13 cellular contexts compared by ENCODE assay signal in the genomic region with DNA sequence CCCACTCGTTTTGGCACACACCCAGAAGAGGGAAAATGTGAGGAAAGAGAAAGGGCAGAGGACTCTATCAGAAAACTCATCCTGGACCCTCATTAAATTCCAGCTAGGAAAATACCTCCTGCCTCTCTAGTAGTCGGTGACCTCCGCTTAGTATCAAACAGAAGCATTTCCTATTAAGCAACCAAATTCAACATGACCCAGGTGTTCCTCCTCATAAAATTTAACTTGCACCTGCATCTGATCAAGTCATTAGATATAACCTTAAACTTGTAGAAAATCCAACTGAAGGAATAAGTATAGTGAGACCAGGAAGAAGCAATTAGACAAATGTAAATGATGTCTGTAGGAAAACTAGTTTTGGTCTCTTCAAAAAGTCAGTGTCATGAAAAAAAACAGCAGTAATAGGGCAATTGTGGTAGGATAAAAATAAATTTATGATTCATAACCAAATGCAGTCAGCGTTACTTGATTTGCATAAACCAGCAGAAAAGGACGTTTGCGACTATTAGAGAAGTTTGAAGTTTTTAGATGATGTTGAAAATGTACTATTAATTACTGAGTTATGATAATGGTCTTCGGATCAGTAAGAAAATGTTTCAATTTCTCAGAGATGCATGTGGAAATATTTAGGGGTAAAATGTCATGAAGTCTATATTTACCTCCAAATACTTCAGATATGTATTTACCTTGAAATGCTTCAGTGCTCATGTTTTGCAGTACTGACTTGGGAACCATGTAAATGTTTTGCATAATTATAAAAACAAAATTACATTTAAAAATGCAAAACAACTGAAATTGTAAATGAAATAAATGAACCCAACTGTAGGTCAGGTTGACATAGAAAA. TPM values are rescaled to one million over a fixed set of nuclear protein-coding genes. Genes with fewer than 3 reads are reported as not detected.
DNase-seq lines count a peak whose midpoint lies in the region; ATAC-seq and TF ChIP-seq lines count a peak whose summit lies in the region.
"Had no signal": no experiment of that assay in that cellular context is flagged by ENCODE, and none has a peak within 500 bp of the region (broad histone marks: within the 10 kb centered on the region; RNA-seq: fewer than 3 reads in every experiment).

No MANE protein-coding gene starts in this region.

- peak overlapping the region; percentile 5 for H3K27ac Mint-ChIP-seq in activated T-cell treated with anti-CD3 and anti-CD28 coated beads, Interleukin-2, amount 50 U/mL, for 24 hours
- peak overlapping the region; percentile 89 for H3K27ac Mint-ChIP-seq in stimulated activated memory B cell treated with anti-CD40 and anti-IgM and Interleukin-4, amounts not matched to agents 10 μg/mL and 1 μg/mL and 100 μg/mL, for 72 hours
- H3K27ac Mint-ChIP-seq in CD4-positive, alpha-beta T cell: no peak overlapping the region
- H3K27ac Mint-ChIP-seq: natural killer cell treated with Interleukin-12 subunit alpha and Interleukin-12 subunit beta and Interleukin-15 and Interleukin-18, amount 100 ng/mL, for 72 hours had no signal

- POLR2A ChIA-PET in CD4-positive, alpha-beta T cell (lab: Charles Lee): no interaction called here

- no peaks in the 10 kb centered on the region for H3K9me3 ChIP-seq in CD4-positive, alpha-beta T cell (ENCODE audit: control insufficient read depth, low read length)

- H3K27ac ChIP-seq in CD4-positive, alpha-beta T cell (ENCODE audit: low read depth, low read length): no peak overlapping the region

- CTCF ChIA-PET in CD4-positive, alpha-beta T cell (lab: Charles Lee): interaction anchor here (0.5 kb wide), 1 partner anchor 58 kb away, joined by 5 read pairs; no protein-coding TSS in a partner anchor

- no peak for DNase-seq in activated T-cell treated with anti-CD3 and anti-CD28 coated beads, Interleukin-2, amount 50 U/mL, for 24 hours
- DNase-seq in activated T-cell treated with anti-CD3 and anti-CD28 coated beads for 4 hours (no peak), LNCaP clone FGC (ENCODE audit: low read depth) (peak; percentile 69), glomerular visceral epithelial cell (ENCODE audit: extremely low spot score) (no peak), UCSD-AML1 (lab: John Stamatoyannopoulos, UW; ENCODE audit: unreplicated experiment) (no peak)
- DNase-seq in CD4-positive, alpha-beta T cell: no peak
- DNase-seq: foreskin melanocyte; stimulated activated CD4-positive, alpha-beta T cell treated with anti-CD3 and anti-CD28 coated beads, Interleukin-1b, Interleukin-23, amount 100 ng/mL, for 48 hours had no signal

- intact Hi-C loops in CD4-positive, alpha-beta T cell (cut with DNase I, micrococcal nuclease): no loop called here

- H3K27me3 ChIP-seq in CD4-positive, alpha-beta T cell (ENCODE audit: control insufficient read depth, insufficient read depth, low read length): no peaks in the 10 kb centered on the region

- no peak overlapping the region for H3K4me3 Mint-ChIP-seq in activated T-cell treated with anti-CD3 and anti-CD28 coated beads, Interleukin-2, amount 50 U/mL, for 24 hours
- peak overlapping the region; percentile 66 for H3K4me3 Mint-ChIP-seq in stimulated activated memory B cell treated with anti-CD40 and anti-IgM and Interleukin-4, amounts not matched to agents 10 μg/mL and 1 μg/mL and 100 μg/mL, for 72 hours
- H3K4me3 Mint-ChIP-seq in CD4-positive, alpha-beta T cell: no peak overlapping the region
- H3K4me3 Mint-ChIP-seq: natural killer cell treated with Interleukin-12 subunit alpha and Interleukin-12 subunit beta and Interleukin-15 and Interleukin-18, amount 100 ng/mL, for 72 hours had no signal

- H3K9me3 Mint-ChIP-seq in activated T-cell treated with anti-CD3 and anti-CD28 coated beads, Interleukin-2, amount 50 U/mL, for 24 hours: no peaks in the 10 kb centered on the region
- no peaks in the 10 kb centered on the region for H3K9me3 Mint-ChIP-seq in stimulated activated memory B cell treated with anti-CD40 and anti-IgM and Interleukin-4, amounts not matched to agents 10 μg/mL and 1 μg/mL and 100 μg/mL, for 72 hours
- H3K9me3 Mint-ChIP-seq in CD4-positive, alpha-beta T cell: no peaks in the 10 kb centered on the region
- H3K9me3 Mint-ChIP-seq: natural killer cell treated with Interleukin-12 subunit alpha and Interleukin-12 subunit beta and Interleukin-15 and Interleukin-18, amount 100 ng/mL, for 72 hours had no signal

- peak overlapping the region; percentile 1; the same call in 1 of the 2 replicates for H3K4me3 ChIP-seq in LNCaP clone FGC (ENCODE audit: low read depth, low read length)

- no peaks in the 10 kb centered on the region for H3K36me3 Mint-ChIP-seq in activated T-cell treated with anti-CD3 and anti-CD28 coated beads, Interleukin-2, amount 50 U/mL, for 24 hours (ENCODE audit: low read depth)
- peaks cover 18% of the 10 kb centered on the region for H3K36me3 Mint-ChIP-seq in stimulated activated memory B cell treated with anti-CD40 and anti-IgM and Interleukin-4, amounts not matched to agents 10 μg/mL and 1 μg/mL and 100 μg/mL, for 72 hours
- no peaks in the 10 kb centered on the region for H3K36me3 Mint-ChIP-seq in CD4-positive, alpha-beta T cell (ENCODE audit: low read depth)
- H3K36me3 Mint-ChIP-seq: natural killer cell treated with Interleukin-12 subunit alpha and Interleukin-12 subunit beta and Interleukin-15 and Interleukin-18, amount 100 ng/mL, for 72 hours had no signal

- TF ChIP-seq CTCF in LNCaP clone FGC (IDR thresholded peaks at IDR 0.05; ENCODE audit: control insufficient read depth, extremely low read depth, insufficient read depth): no peak
- no peak for TF ChIP-seq CTCF in CD4-positive, alpha-beta T cell (IDR thresholded peaks at IDR 0.05)

- H3K27me3 Mint-ChIP-seq in activated T-cell treated with anti-CD3 and anti-CD28 coated beads, Interleukin-2, amount 50 U/mL, for 24 hours: peaks cover 3% of the 10 kb centered on the region
- no peaks in the 10 kb centered on the region for H3K27me3 Mint-ChIP-seq in stimulated activated memory B cell treated with anti-CD40 and anti-IgM and Interleukin-4, amounts not matched to agents 10 μg/mL and 1 μg/mL and 100 μg/mL, for 72 hours
- H3K27me3 Mint-ChIP-seq in CD4-positive, alpha-beta T cell: no peaks in the 10 kb centered on the region
- H3K27me3 Mint-ChIP-seq: natural killer cell treated with Interleukin-12 subunit alpha and Interleukin-12 subunit beta and Interleukin-15 and Interleukin-18, amount 100 ng/mL, for 72 hours had no signal

- ATAC-seq in HG02588 (IDR thresholded peaks at IDR 0.05; ENCODE audit: unreplicated experiment): peak; percentile 49
- ATAC-seq in stimulated activated memory B cell treated with anti-CD40 and anti-IgM and Interleukin-4, amounts not matched to agents 10 μg/mL and 1 μg/mL and 100 μg/mL, for 72 hours: peak; percentile 69
- ATAC-seq in CD4-positive, alpha-beta T cell (ENCODE audit: poor library complexity): no peak
- ATAC-seq: natural killer cell treated with Interleukin-12 subunit alpha and Interleukin-12 subunit beta and Interleukin-15 and Interleukin-18, amount 100 ng/mL, for 72 hours had no signal

- peaks cover 35% of the 10 kb centered on the region for H3K4me1 Mint-ChIP-seq in activated T-cell treated with anti-CD3 and anti-CD28 coated beads, Interleukin-2, amount 50 U/mL, for 24 hours (ENCODE audit: low read depth)
- H3K4me1 Mint-ChIP-seq in stimulated activated memory B cell treated with anti-CD40 and anti-IgM and Interleukin-4, amounts not matched to agents 10 μg/mL and 1 μg/mL and 100 μg/mL, for 72 hours: peaks cover 52% of the 10 kb centered on the region
- peaks cover 9% of the 10 kb centered on the region for H3K4me1 Mint-ChIP-seq in CD4-positive, alpha-beta T cell (ENCODE audit: low read depth)

RNA-seq across cellular contexts. Expression of a gene that starts 44.6 kb away (rescaled TPM):
- total RNA-seq in CD4-positive, alpha-beta T cell: not detected
- total RNA-seq: activated CD8-positive, alpha-beta memory T cell treated with anti-CD3 and anti-CD28 coated beads for 36 hours; natural killer cell treated with Interleukin-12 subunit alpha and Interleukin-12 subunit beta and Interleukin-15 and Interleukin-18, amount 100 ng/mL, for 72 hours; ureter had no signal
